8 cellular contexts compared by ENCODE assay signal in genomic region chr14:20989787-20990600, GRCh38. TPM values are rescaled to one million over a fixed set of nuclear protein-coding genes. Genes with fewer than 3 reads are reported as not detected.
DNase-seq lines count a peak whose midpoint lies in the region; ATAC-seq and TF ChIP-seq lines count a peak whose summit lies in the region.

METTL17 (plus strand) TSS chr14:20989980; CDS start chr14:20990003, 23 bp downstream.

- H3K4me3 Mint-ChIP-seq in naive thymus-derived CD4-positive, alpha-beta T cell = peak within 1 kb of the TSS; percentile 86 to 97 (median 92)
- H3K4me3 Mint-ChIP-seq in stimulated activated naive B cell treated with anti-CD40 and anti-IgM and Interleukin-4, amounts not matched to agents 10 μg/mL and 1 μg/mL and 100 μg/mL, for 72 hours = peak within 1 kb of the TSS; percentile 92

- H3K4me1 Mint-ChIP-seq in naive thymus-derived CD4-positive, alpha-beta T cell = peaks cover 0 to 47% (median 37%) of the 10 kb centered on the region in 7 donors
- H3K4me1 Mint-ChIP-seq in stimulated activated naive B cell treated with anti-CD40 and anti-IgM and Interleukin-4, amounts not matched to agents 10 μg/mL and 1 μg/mL and 100 μg/mL, for 72 hours = peaks cover 8 to 18% of the 10 kb centered on the region in 2 donors

- H2AFZ ChIP-seq in Karpas-422 (ENCODE audit: low read length) = peak within 1 kb of the TSS; percentile 80; the same call in 1 of the 2 replicates
- H2AFZ ChIP-seq in fibroblast of lung (ENCODE audit: low read length) = peak within 1 kb of the TSS; percentile 85

- intact Hi-C loops in naive thymus-derived CD4-positive, alpha-beta T cell (cut with micrococcal nuclease) = loop anchor here (1.0 to 5.0 kb wide), 7 partner anchors 19 to 377 kb away; partner anchors contain the start of genes NDRG2 (in 2 of the 2) and RNASE4 (in 1 of the 2)

- H3K9me3 Mint-ChIP-seq in naive thymus-derived CD4-positive, alpha-beta T cell = peaks cover 0 to 1% (median 0%) of the 10 kb centered on the region in 11 donors
- no peaks in the 10 kb centered on the region for H3K9me3 Mint-ChIP-seq in stimulated activated naive B cell treated with anti-CD40 and anti-IgM and Interleukin-4, amounts not matched to agents 10 μg/mL and 1 μg/mL and 100 μg/mL, for 72 hours

- H3K79me2 ChIP-seq in Karpas-422 (ENCODE audit: low read length) (peaks cover 23% of the 10 kb centered on the region), fibroblast of lung (ENCODE audit: control insufficient read depth, insufficient read depth, low read length) (peaks cover 19% of the 10 kb centered on the region)

- peak within 1 kb of the TSS; percentile 84 for H3K9ac ChIP-seq in Karpas-422 (ENCODE audit: low read length)
- H3K9ac ChIP-seq in fibroblast of lung (ENCODE audit: insufficient read depth, low read length) = peak within 1 kb of the TSS; percentile 56

- DNase-seq in EH (ENCODE audit: low read depth) = peak; percentile 99
- DNase-seq in Karpas-422 = peak; percentile 100
- peak; percentile 92 for DNase-seq in RPMI8226
- peak; percentile 66 to 77 for DNase-seq in activated T-helper 1 cell treated with anti-CD3 and anti-CD28 coated beads, Interleukin-2, amount 50 U/mL, for 16 hours (ENCODE audit: low read depth in 1 of 2, low spot score in 1 of 2)
- DNase-seq in fibroblast of lung (ENCODE audit: low read depth in 2 of 2) = peak; percentile 98
- DNase-seq in naive thymus-derived CD4-positive, alpha-beta T cell = peak; percentile 64 to 88 (median 81)
- peak; percentile 89 for DNase-seq in stimulated activated naive B cell treated with anti-CD40 and anti-IgM and Interleukin-4, amounts not matched to agents 10 μg/mL and 1 μg/mL and 100 μg/mL, for 72 hours

- H3K27me3 ChIP-seq in Karpas-422 (ENCODE audit: low read length) = no peaks in the 10 kb centered on the region
- H3K27me3 ChIP-seq in fibroblast of lung (ENCODE audit: control insufficient read depth, insufficient read depth, low read length) = no peaks in the 10 kb centered on the region
- H3K27me3 ChIP-seq in naive thymus-derived CD4-positive, alpha-beta T cell (ENCODE audit: control insufficient read depth in 2 of 2, insufficient read depth in 2 of 2, low read length in 2 of 2) = no peaks in the 10 kb centered on the region

- H3K36me3 ChIP-seq in Karpas-422 (ENCODE audit: insufficient read depth, low read length) (peaks cover 31% of the 10 kb centered on the region; the same call in 1 of the 2 replicates), fibroblast of lung (ENCODE audit: control insufficient read depth, insufficient read depth, low read length) (peaks cover 7% of the 10 kb centered on the region)
- peaks cover 9 to 36% (median 20%) of the 10 kb centered on the region in 3 experiments for H3K36me3 ChIP-seq in naive thymus-derived CD4-positive, alpha-beta T cell (ENCODE audit: control insufficient read depth in 2 of 3, insufficient read depth in 3 of 3, low read length in 3 of 3)

- H3K36me3 Mint-ChIP-seq in naive thymus-derived CD4-positive, alpha-beta T cell = peaks cover 5 to 25% (median 19%) of the 10 kb centered on the region in 5 donors
- H3K36me3 Mint-ChIP-seq in stimulated activated naive B cell treated with anti-CD40 and anti-IgM and Interleukin-4, amounts not matched to agents 10 μg/mL and 1 μg/mL and 100 μg/mL, for 72 hours = peaks cover 7 to 22% of the 10 kb centered on the region in 2 donors

- no peaks in the 10 kb centered on the region for H3K9me3 ChIP-seq in Karpas-422 (ENCODE audit: low read length)
- no peaks in the 10 kb centered on the region for H3K9me3 ChIP-seq in fibroblast of lung (ENCODE audit: control insufficient read depth, insufficient read depth, low read depth, low read length)
- no peaks in the 10 kb centered on the region for H3K9me3 ChIP-seq in naive thymus-derived CD4-positive, alpha-beta T cell (ENCODE audit: control insufficient read depth in 2 of 3, low read length in 3 of 3)

- no peaks in the 10 kb centered on the region for H3K9me2 ChIP-seq in Karpas-422 (replicated peaks; ENCODE audit: insufficient read depth, low read length)

- CTCF ChIA-PET in naive thymus-derived CD4-positive, alpha-beta T cell (lab: Charles Lee) = interaction anchor here (3.5 kb wide), 1 partner anchor 25 kb away, joined by 10 read pairs; no protein-coding TSS in a partner anchor

- H3K27ac ChIP-seq in Karpas-422 (ENCODE audit: low read length) (peak within 1 kb of the TSS; percentile 63), fibroblast of lung (ENCODE audit: insufficient read depth, low read length) (peak within 1 kb of the TSS; percentile 62)
- peak within 1 kb of the TSS; percentile 77 for H3K27ac ChIP-seq in naive thymus-derived CD4-positive, alpha-beta T cell (ENCODE audit: low read depth, low read length)

- H4K20me1 ChIP-seq in Karpas-422 (ENCODE audit: insufficient read depth, low read depth, low read length) = peaks cover 4% of the 10 kb centered on the region; the same call in 1 of the 2 replicates
- no peaks in the 10 kb centered on the region for H4K20me1 ChIP-seq in fibroblast of lung (ENCODE audit: control insufficient read depth, extremely low read depth, insufficient read depth, low read length)

- TF ChIP-seq CTCF in fibroblast of lung (conservative IDR thresholded peaks at IDR 0.05 in 1 of 2, IDR thresholded peaks at IDR 0.05 in 1 of 2; ENCODE audit: low read depth in 1 of 2, low read length in 2 of 2) = peak; percentile 31 to 34

- H3K4me2 ChIP-seq in Karpas-422 (ENCODE audit: low read depth, low read length, poor library complexity, severe bottlenecking) (peak within 1 kb of the TSS; percentile 92), fibroblast of lung (ENCODE audit: extremely low read depth, insufficient read depth, low read length) (peak within 1 kb of the TSS; percentile 90)

- no peaks in the 10 kb centered on the region for H3K27me3 Mint-ChIP-seq in naive thymus-derived CD4-positive, alpha-beta T cell
- no peaks in the 10 kb centered on the region for H3K27me3 Mint-ChIP-seq in stimulated activated naive B cell treated with anti-CD40 and anti-IgM and Interleukin-4, amounts not matched to agents 10 μg/mL and 1 μg/mL and 100 μg/mL, for 72 hours

- POLR2A ChIA-PET in naive thymus-derived CD4-positive, alpha-beta T cell (lab: Charles Lee) = no interaction called here

- H3K4me3 ChIP-seq in Karpas-422 (ENCODE audit: low read length) = peak within 1 kb of the TSS; percentile 86
- H3K4me3 ChIP-seq in fibroblast of lung (replicated peaks in 1 of 4; ENCODE audit: control extremely low read depth in 1 of 4, insufficient read depth in 1 of 4, low read depth in 3 of 4, low read length in 4 of 4) = peak within 1 kb of the TSS; percentile 75 to 95 (median 94)
- peak within 1 kb of the TSS; percentile 86 for H3K4me3 ChIP-seq in naive thymus-derived CD4-positive, alpha-beta T cell (ENCODE audit: low read length)

- peak; percentile 92 for ATAC-seq in GM21825 (IDR thresholded peaks at IDR 0.05; ENCODE audit: unreplicated experiment)
- ATAC-seq in naive thymus-derived CD4-positive, alpha-beta T cell = peak; percentile 95
- peak; percentile 97 to 98 for ATAC-seq in stimulated activated naive B cell treated with anti-CD40 and anti-IgM and Interleukin-4, amounts not matched to agents 10 μg/mL and 1 μg/mL and 100 μg/mL, for 72 hours (replicated peaks)

- peak within 1 kb of the TSS; percentile 86 to 98 (median 95) for H3K27ac Mint-ChIP-seq in naive thymus-derived CD4-positive, alpha-beta T cell
- peak within 1 kb of the TSS; percentile 92 for H3K27ac Mint-ChIP-seq in stimulated activated naive B cell treated with anti-CD40 and anti-IgM and Interleukin-4, amounts not matched to agents 10 μg/mL and 1 μg/mL and 100 μg/mL, for 72 hours

- H3K4me1 ChIP-seq in Karpas-422 (ENCODE audit: low read length) (peaks cover 25% of the 10 kb centered on the region), fibroblast of lung (ENCODE audit: control insufficient read depth, extremely low read depth, insufficient read depth, low read length) (peaks cover 6% of the 10 kb centered on the region)
- H3K4me1 ChIP-seq in naive thymus-derived CD4-positive, alpha-beta T cell (ENCODE audit: control insufficient read depth in 2 of 2, insufficient read depth in 2 of 2, low read length in 2 of 2) = peaks cover 12 to 16% of the 10 kb centered on the region in 2 donors

RNA-seq across cellular contexts. Expression of gene METTL17, which starts in this region (rescaled TPM):
- total RNA-seq in Karpas-422 (2014; rRNA removed; shearing (Covaris generic); ENCODE audit: low replicate concordance) = 110 and 150 TPM in 2 replicates
- 28.4 and 31.6 TPM in 2 replicates for total RNA-seq in fibroblast of lung
- 47.7 and 48.5 TPM in 2 replicates for polyA plus RNA-seq in fibroblast of lung
- polyA plus RNA-seq in fibroblast of lung (2012) = 22.8 and 29.5 TPM in 2 replicates
- polyA minus RNA-seq in fibroblast of lung (ENCODE audit: low replicate concordance) = 16.9 and 28.0 TPM in 2 replicates
- 100 to 1,000 TPM in 2 of 5 experiments, 10 to 100 TPM in 3; 75.4 to 129 (median 96.7) TPM for total RNA-seq in naive thymus-derived CD4-positive, alpha-beta T cell
- 10 to 100 TPM; 41.7 to 47.6 TPM for polyA plus RNA-seq in naive thymus-derived CD4-positive, alpha-beta T cell

Comparison
In these comparisons a context has a peak if more than half of its experiments do, and no peak if none do; other contexts are left out.
1. Peak in every context shown above with its lines: DNase-seq, ATAC-seq, H3K4me3 ChIP-seq and H3K27ac ChIP-seq.